In the genomic region with DNA sequence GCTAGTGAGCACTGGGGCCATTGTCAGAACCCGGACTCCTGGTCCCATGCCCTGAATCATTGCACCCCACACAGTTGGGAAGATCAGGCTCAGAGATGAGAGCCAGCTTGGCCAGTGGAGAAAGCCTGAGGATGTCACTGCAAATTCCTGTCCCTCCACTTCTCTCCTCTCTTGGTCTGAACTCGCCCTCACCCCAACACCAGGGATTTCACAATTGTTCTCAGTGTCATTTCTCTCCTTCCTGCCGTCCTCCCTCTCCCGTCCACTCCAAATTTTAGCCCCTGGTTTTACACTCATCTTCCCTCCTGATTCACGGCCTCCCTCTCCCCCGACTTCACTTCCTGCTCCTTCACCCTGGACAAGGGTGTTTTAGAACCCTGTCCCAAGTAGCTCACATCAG, we compare ENCODE assay signal across 31 cellular contexts. TPM values are rescaled to one million over a fixed set of nuclear protein-coding genes. Genes with fewer than 3 reads are reported as not detected.
DNase-seq lines count a peak whose midpoint lies in the region; ATAC-seq and TF ChIP-seq lines count a peak whose summit lies in the region.
"Had no signal": no experiment of that assay in that cellular context is flagged by ENCODE, and none has a peak within 500 bp of the region (broad histone marks: within the 10 kb centered on the region; RNA-seq: fewer than 3 reads in every experiment).

No MANE protein-coding gene starts in this region.

- no peak overlapping the region for H3K9ac ChIP-seq in smooth muscle cell (ENCODE audit: low read depth)

- H3K9me3 ChIP-seq in breast epithelium (no peaks in the 10 kb centered on the region), smooth muscle cell (replicated peaks; ENCODE audit: low read depth) (no peaks in the 10 kb centered on the region)
- H3K9me3 ChIP-seq: body of pancreas, heart right ventricle, stomach, tibial nerve had no signal

- H2AFZ ChIP-seq in smooth muscle cell (ENCODE audit: low read depth): peak overlapping the region; percentile 61

- TF ChIP-seq CTCF in breast epithelium (IDR thresholded peaks at IDR 0.05) (no peak), fibroblast of villous mesenchyme (IDR thresholded peaks at IDR 0.05; ENCODE audit: insufficient read depth, low read depth, low read length) (no peak), nephron (IDR thresholded peaks at IDR 0.05; ENCODE audit: unreplicated experiment in 3 of 3) (no peak), smooth muscle cell (IDR thresholded peaks at IDR 0.05; ENCODE audit: borderline replicate concordance, insufficient read depth, poor library complexity, severe bottlenecking) (no peak), GM13976 (IDR thresholded peaks at IDR 0.05; ENCODE audit: borderline replicate concordance, control extremely low read depth, extremely low read depth, insufficient read depth, missing control alignments) (no peak)

- peak overlapping the region; percentile 34 to 71 (median 41) for H3K27ac Mint-ChIP-seq in nephron

- no peak overlapping the region for H3K4me2 ChIP-seq in smooth muscle cell

- TF ChIP-seq POLR2A in breast epithelium (IDR thresholded peaks at IDR 0.05): no peak

- peak overlapping the region; percentile 75 to 78 for H3K27ac ChIP-seq in breast epithelium
- peak overlapping the region; percentile 38 for H3K27ac ChIP-seq in smooth muscle cell (ENCODE audit: low read depth)

- no peak overlapping the region for H3K4me3 ChIP-seq in breast epithelium
- no peak overlapping the region for H3K4me3 ChIP-seq in fibroblast of villous mesenchyme (ENCODE audit: low read depth, low read length)
- H3K4me3 ChIP-seq in smooth muscle cell: no peak overlapping the region
- H3K4me3 ChIP-seq: body of pancreas, heart right ventricle, stomach, tibial nerve had no signal

- peaks cover 19% of the 10 kb centered on the region for H3K4me1 Mint-ChIP-seq in nephron

- H3K9me3 Mint-ChIP-seq in nephron: peaks cover 2% of the 10 kb centered on the region
- H3K9me3 Mint-ChIP-seq: naive thymus-derived CD8-positive, alpha-beta T cell had no signal

- H3K4me1 ChIP-seq in breast epithelium (no peaks in the 10 kb centered on the region), smooth muscle cell (ENCODE audit: low read depth) (peaks cover 10% of the 10 kb centered on the region)
- H3K4me1 ChIP-seq: body of pancreas had no signal

- H3F3A ChIP-seq in smooth muscle cell (ENCODE audit: low read depth): peaks cover 4% of the 10 kb centered on the region

- in situ Hi-C loops in GM13976 (cut with MboI; ENCODE audit: low sequenced_read_pairs, unreplicated experiment): no loop called here

- H3K36me3 Mint-ChIP-seq in nephron (ENCODE audit: low read depth): no peaks in the 10 kb centered on the region
- H3K36me3 Mint-ChIP-seq: naive thymus-derived CD8-positive, alpha-beta T cell had no signal

- no peaks in the 10 kb centered on the region for H3K36me3 ChIP-seq in breast epithelium
- no peaks in the 10 kb centered on the region for H3K36me3 ChIP-seq in smooth muscle cell (ENCODE audit: low read depth)
- H3K36me3 ChIP-seq: heart right ventricle, stomach, tibial nerve had no signal

- no peak for ATAC-seq in GM19023 (IDR thresholded peaks at IDR 0.05; ENCODE audit: unreplicated experiment)
- ATAC-seq: body of pancreas; naive thymus-derived CD8-positive, alpha-beta T cell; Panc1 had no signal

- H3K27me3 ChIP-seq in breast epithelium (peaks cover 0 to 3% of the 10 kb centered on the region in 2 donors), smooth muscle cell (ENCODE audit: low read depth) (no peaks in the 10 kb centered on the region)
- H3K27me3 ChIP-seq: body of pancreas, tibial nerve had no signal

- peak in 1 of 2 donors; percentile 62 for DNase-seq in breast epithelium (ENCODE audit: low spot score in 2 of 2)
- peak; percentile 18 for DNase-seq in fibroblast of villous mesenchyme (ENCODE audit: low read depth)
- no peak for DNase-seq in smooth muscle cell (lab: John Stamatoyannopoulos, UW; ENCODE audit: unreplicated experiment)
- DNase-seq in cerebellar nuclear complex (lab: John Stamatoyannopoulos, UW): no peak
- DNase-seq in HUDEP-2 (lab: John Stamatoyannopoulos, UW; ENCODE audit: unreplicated experiment in 76 of 76): no peak
- DNase-seq in GM13976 (ENCODE audit: low spot score): no peak
- DNase-seq: ACHN; activated CD4-positive, alpha-beta T cell treated with anti-CD3 and anti-CD28 coated beads for 4 hours; activated gamma-delta T cell treated with Interleukin-2 at 50 U/mL for 16 hours; activated T-cell treated with anti-CD3 and anti-CD28 coated beads, Interleukin-2, amount 50 U/mL, for 1 hour; DMS153; foreskin fibroblast; heart right ventricle; IMR-90; naive thymus-derived CD8-positive, alpha-beta T cell; NCI-H1092 treated with DMSO at 0.1 percent for 48 hours; NCI-H187 treated with DMSO at 0.1 percent for 48 hours; NCI-H526 treated with DMSO at 0.1 percent for 48 hours; SHP77 treated with DMSO at 0.1 percent for 48 hours; stomach had no signal

- no peaks in the 10 kb centered on the region for H3K79me2 ChIP-seq in smooth muscle cell (ENCODE audit: low read depth)

- no peak overlapping the region for H3K4me3 Mint-ChIP-seq in nephron
- H3K4me3 Mint-ChIP-seq: naive thymus-derived CD8-positive, alpha-beta T cell had no signal

- intact Hi-C loops in breast epithelium (cut with DNase I; ENCODE audit: low total_unique reads): no loop called here

- H4K20me1 ChIP-seq in smooth muscle cell (ENCODE audit: low read depth): no peaks in the 10 kb centered on the region

- WGBS in smooth muscle cell (ENCODE audit: low lambda C conversion rate): 71% methylated on average over 6 of the region's 6 CpGs

- no peaks in the 10 kb centered on the region for H3K27me3 Mint-ChIP-seq in nephron (ENCODE audit: low read depth)

RNA-seq across cellular contexts. Expression of a gene that starts 11.1 kb away (rescaled TPM):
- total RNA-seq in breast epithelium (not detected), fibroblast of villous mesenchyme (not detected in 2 replicates), smooth muscle cell (0.94 and 1.9 TPM in 2 replicates)
- polyA plus RNA-seq in smooth muscle cell: 0.37 TPM in 1 of 2 replicates, not detected in the other
- total RNA-seq: activated CD8-positive, alpha-beta memory T cell treated with anti-CD3 and anti-CD28 coated beads for 36 hours; body of pancreas; cerebellum; heart right ventricle; IMR-90; mesenteric fat pad; naive thymus-derived CD8-positive, alpha-beta T cell; stomach; tibial nerve had no signal
- polyA plus RNA-seq: BJ; heart right ventricle; IMR-90; naive thymus-derived CD8-positive, alpha-beta T cell; stomach had no signal

RNA-seq across cellular contexts. Expression of a gene that starts 16.9 kb away (rescaled TPM):
- total RNA-seq in breast epithelium (not detected), fibroblast of villous mesenchyme (not detected in 2 replicates), smooth muscle cell (not detected in 2 replicates)
- polyA plus RNA-seq in smooth muscle cell: 0.23 TPM in 1 of 2 replicates, not detected in the other
- total RNA-seq: activated CD8-positive, alpha-beta memory T cell treated with anti-CD3 and anti-CD28 coated beads for 36 hours; body of pancreas; cerebellum; H4; heart right ventricle; IMR-90; mesenteric fat pad; naive thymus-derived CD8-positive, alpha-beta T cell; stomach; tibial nerve had no signal
- polyA plus RNA-seq: adipose tissue; BJ; heart right ventricle; IMR-90; naive thymus-derived CD8-positive, alpha-beta T cell; stomach had no signal

RNA-seq across cellular contexts. Expression of a gene that starts 28.9 kb away (rescaled TPM):
- total RNA-seq in breast epithelium (10 to 100 TPM in 2 of 3 donors, not detected in 1; 42.0 to 69.2 TPM), fibroblast of villous mesenchyme (not detected in 2 replicates), smooth muscle cell (279 and 336 TPM in 2 replicates)
- 248 and 250 TPM in 2 replicates for polyA plus RNA-seq in smooth muscle cell
- total RNA-seq: activated CD8-positive, alpha-beta memory T cell treated with anti-CD3 and anti-CD28 coated beads for 36 hours; body of pancreas; cerebellum; H4; heart right ventricle; IMR-90; mesenteric fat pad; naive thymus-derived CD8-positive, alpha-beta T cell; tibial nerve had no signal
- polyA plus RNA-seq: BJ; IMR-90; naive thymus-derived CD8-positive, alpha-beta T cell had no signal

RNA-seq across cellular contexts. Expression of a gene that starts 37.6 kb away (rescaled TPM):
- total RNA-seq in breast epithelium: not detected
- total RNA-seq in fibroblast of villous mesenchyme: not detected in 2 replicates
- 5.6 and 8.0 TPM in 2 replicates for total RNA-seq in smooth muscle cell
- polyA plus RNA-seq in smooth muscle cell: 0.09 and 2.1 TPM in 2 replicates
- total RNA-seq: activated CD8-positive, alpha-beta memory T cell treated with anti-CD3 and anti-CD28 coated beads for 36 hours; body of pancreas; cerebellum; H4; heart right ventricle; IMR-90; mesenteric fat pad; naive thymus-derived CD8-positive, alpha-beta T cell; stomach; tibial nerve had no signal
- polyA plus RNA-seq: adipose tissue; BJ; heart right ventricle; IMR-90; naive thymus-derived CD8-positive, alpha-beta T cell; stomach had no signal

RNA-seq across cellular contexts. Expression of a gene that starts 50.6 kb away (rescaled TPM):
- total RNA-seq in breast epithelium (not detected), fibroblast of villous mesenchyme (not detected in 2 replicates), smooth muscle cell (30.2 and 32.6 TPM in 2 replicates)
- 22.0 and 26.5 TPM in 2 replicates for polyA plus RNA-seq in smooth muscle cell
- total RNA-seq: activated CD8-positive, alpha-beta memory T cell treated with anti-CD3 and anti-CD28 coated beads for 36 hours; body of pancreas; cerebellum; H4; heart right ventricle; IMR-90; mesenteric fat pad; naive thymus-derived CD8-positive, alpha-beta T cell; tibial nerve had no signal
- polyA plus RNA-seq: BJ; IMR-90; naive thymus-derived CD8-positive, alpha-beta T cell had no signal
